Comparison of ENCODE assay signal across 1 cellular context in genomic region chr21:43859747-43860214, GRCh38.
TF ChIP-seq lines count a peak whose summit lies in the region.

No MANE protein-coding gene starts in this region.

TF ChIP-seq in K562, 482 proteins besides CTCF, POLR2A, EP300 and RAD21 (continued from another document and continues in another):
- TF ChIP-seq, protein P1, sequence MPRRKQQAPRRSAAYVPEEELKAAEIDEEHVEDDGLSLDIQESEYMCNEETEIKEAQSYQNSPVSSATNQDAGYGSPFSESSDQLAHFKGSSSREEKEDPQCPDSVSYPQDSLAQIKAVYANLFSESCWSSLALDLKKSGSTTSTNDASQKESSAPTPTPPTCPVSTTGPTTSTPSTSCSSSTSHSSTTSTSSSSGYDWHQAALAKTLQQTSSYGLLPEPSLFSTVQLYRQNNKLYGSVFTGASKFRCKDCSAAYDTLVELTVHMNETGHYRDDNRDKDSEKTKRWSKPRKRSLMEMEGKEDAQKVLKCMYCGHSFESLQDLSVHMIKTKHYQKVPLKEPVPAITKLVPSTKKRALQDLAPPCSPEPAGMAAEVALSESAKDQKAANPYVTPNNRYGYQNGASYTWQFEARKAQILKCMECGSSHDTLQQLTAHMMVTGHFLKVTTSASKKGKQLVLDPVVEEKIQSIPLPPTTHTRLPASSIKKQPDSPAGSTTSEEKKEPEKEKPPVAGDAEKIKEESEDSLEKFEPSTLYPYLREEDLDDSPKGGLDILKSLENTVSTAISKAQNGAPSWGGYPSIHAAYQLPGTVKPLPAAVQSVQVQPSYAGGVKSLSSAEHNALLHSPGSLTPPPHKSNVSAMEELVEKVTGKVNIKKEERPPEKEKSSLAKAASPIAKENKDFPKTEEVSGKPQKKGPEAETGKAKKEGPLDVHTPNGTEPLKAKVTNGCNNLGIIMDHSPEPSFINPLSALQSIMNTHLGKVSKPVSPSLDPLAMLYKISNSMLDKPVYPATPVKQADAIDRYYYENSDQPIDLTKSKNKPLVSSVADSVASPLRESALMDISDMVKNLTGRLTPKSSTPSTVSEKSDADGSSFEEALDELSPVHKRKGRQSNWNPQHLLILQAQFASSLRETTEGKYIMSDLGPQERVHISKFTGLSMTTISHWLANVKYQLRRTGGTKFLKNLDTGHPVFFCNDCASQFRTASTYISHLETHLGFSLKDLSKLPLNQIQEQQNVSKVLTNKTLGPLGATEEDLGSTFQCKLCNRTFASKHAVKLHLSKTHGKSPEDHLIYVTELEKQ (CRISPR knock-in tag; IDR thresholded peaks at IDR 0.05): peak; percentile 78; the same call in 1 of the 2 replicates
- TF ChIP-seq ZBTB5 (IDR thresholded peaks at IDR 0.05) (no peak), ZFP36 (IDR thresholded peaks at IDR 0.05; ENCODE audit: low read depth, low read length, partially characterized antibody) (no peak), FOXK1 (CRISPR knock-in tag; IDR thresholded peaks at IDR 0.05; ENCODE audit: borderline replicate concordance) (0 out of 2 replicates have a peak, but pooled peaks have one; percentile 37), ZNF445 (CRISPR knock-in tag; IDR thresholded peaks at IDR 0.05; ENCODE audit: low read depth) (0 out of 2 replicates have a peak, but pooled peaks have one; percentile 29), IRF2 (CRISPR knock-in tag; IDR thresholded peaks at IDR 0.05) (no peak), MTA3 (IDR thresholded peaks at IDR 0.05; ENCODE audit: borderline replicate concordance) (no peak), ZKSCAN8 (CRISPR knock-in tag; IDR thresholded peaks at IDR 0.05) (peak; percentile 67; the same call in 1 of the 2 replicates), WHSC1 (IDR thresholded peaks at IDR 0.05; ENCODE audit: low read length) (no peak), ZNF551 (CRISPR knock-in tag; IDR thresholded peaks at IDR 0.05) (no peak), POLR3A (IDR thresholded peaks at IDR 0.05; ENCODE audit: borderline replicate concordance, extremely low read depth, insufficient read depth, insufficient read length) (no peak), RFX1 (IDR thresholded peaks at IDR 0.05) (peak; percentile 91), TSC22D4 (tag; IDR thresholded peaks at IDR 0.05) (no peak), TOE1 (IDR thresholded peaks at IDR 0.05; ENCODE audit: borderline replicate concordance) (no peak), TOE1 (CRISPR knock-in tag; IDR thresholded peaks at IDR 0.05; ENCODE audit: borderline replicate concordance, low read depth) (no peak), CCAR2 (IDR thresholded peaks at IDR 0.05; ENCODE audit: low read depth, low read length) (no peak), ATF1 (CRISPR knock-in tag; IDR thresholded peaks at IDR 0.05) (no peak), ATF1 (tag; IDR thresholded peaks at IDR 0.05) (peak; percentile 31), MECOM (CRISPR knock-in tag; IDR thresholded peaks at IDR 0.05) (0 out of 2 replicates have a peak, but pooled peaks have one; percentile 38), MYBL2 (IDR thresholded peaks at IDR 0.05; ENCODE audit: low read depth) (no peak), MYBL2 (CRISPR knock-in tag; IDR thresholded peaks at IDR 0.05; ENCODE audit: borderline replicate concordance) (no peak), NRF1 (conservative IDR thresholded peaks at IDR 0.05 in 1 of 2, IDR thresholded peaks at IDR 0.05 in 1 of 2) (no peak), CBFA2T3 (IDR thresholded peaks at IDR 0.05) (peak; percentile 23; the same call in 1 of the 2 replicates), ELF4 (CRISPR knock-in tag; IDR thresholded peaks at IDR 0.05) (0 out of 2 replicates have a peak, but pooled peaks have one; percentile 42), MEF2D (tag; conservative IDR thresholded peaks at IDR 0.05; ENCODE audit: low read depth) (peak; percentile 65), ZNF583 (CRISPR knock-in tag; IDR thresholded peaks at IDR 0.05) (peak; percentile 87), KLF16 (IDR thresholded peaks at IDR 0.05) (0 out of 2 replicates have a peak, but pooled peaks have one; percentile 16), MAZ (CRISPR knock-in tag; conservative IDR thresholded peaks at IDR 0.05 in 1 of 2, IDR thresholded peaks at IDR 0.05 in 1 of 2) (no peak; a peak in 1 of 4 replicates), RFX7 (CRISPR knock-in tag; IDR thresholded peaks at IDR 0.05) (no peak), CEBPG (CRISPR knock-in tag; IDR thresholded peaks at IDR 0.05) (no peak), CEBPG (tag; conservative IDR thresholded peaks at IDR 0.05 in 1 of 2, IDR thresholded peaks at IDR 0.05 in 1 of 2) (no peak), NFXL1 (CRISPR knock-in tag; IDR thresholded peaks at IDR 0.05) (peak; percentile 55; the same call in 1 of the 2 replicates), CUX1 (CRISPR knock-in tag; IDR thresholded peaks at IDR 0.05) (peak; percentile 67; the same call in 1 of the 2 replicates), SMARCA5 (IDR thresholded peaks at IDR 0.05) (no peak), MTA2 (IDR thresholded peaks at IDR 0.05; ENCODE audit: low read depth) (no peak), ZMIZ1 (IDR thresholded peaks at IDR 0.05; ENCODE audit: low read depth in 2 of 2, low read length in 2 of 2) (no peak), KAT8 (IDR thresholded peaks at IDR 0.05; ENCODE audit: low read depth) (no peak)
- TF ChIP-seq, protein P2, sequence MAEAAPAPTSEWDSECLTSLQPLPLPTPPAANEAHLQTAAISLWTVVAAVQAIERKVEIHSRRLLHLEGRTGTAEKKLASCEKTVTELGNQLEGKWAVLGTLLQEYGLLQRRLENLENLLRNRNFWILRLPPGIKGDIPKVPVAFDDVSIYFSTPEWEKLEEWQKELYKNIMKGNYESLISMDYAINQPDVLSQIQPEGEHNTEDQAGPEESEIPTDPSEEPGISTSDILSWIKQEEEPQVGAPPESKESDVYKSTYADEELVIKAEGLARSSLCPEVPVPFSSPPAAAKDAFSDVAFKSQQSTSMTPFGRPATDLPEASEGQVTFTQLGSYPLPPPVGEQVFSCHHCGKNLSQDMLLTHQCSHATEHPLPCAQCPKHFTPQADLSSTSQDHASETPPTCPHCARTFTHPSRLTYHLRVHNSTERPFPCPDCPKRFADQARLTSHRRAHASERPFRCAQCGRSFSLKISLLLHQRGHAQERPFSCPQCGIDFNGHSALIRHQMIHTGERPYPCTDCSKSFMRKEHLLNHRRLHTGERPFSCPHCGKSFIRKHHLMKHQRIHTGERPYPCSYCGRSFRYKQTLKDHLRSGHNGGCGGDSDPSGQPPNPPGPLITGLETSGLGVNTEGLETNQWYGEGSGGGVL (CRISPR knock-in tag; IDR thresholded peaks at IDR 0.05): no peak
- TF ChIP-seq, protein P3, sequence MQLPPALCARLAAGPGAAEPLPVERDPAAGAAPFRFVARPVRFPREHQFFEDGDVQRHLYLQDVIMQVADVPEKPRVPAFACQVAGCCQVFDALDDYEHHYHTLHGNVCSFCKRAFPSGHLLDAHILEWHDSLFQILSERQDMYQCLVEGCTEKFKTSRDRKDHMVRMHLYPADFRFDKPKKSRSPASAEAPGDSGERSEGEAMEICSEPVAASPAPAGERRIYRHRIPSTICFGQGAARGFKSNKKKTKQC (CRISPR knock-in tag; IDR thresholded peaks at IDR 0.05): no peak
- TF ChIP-seq, protein P4, sequence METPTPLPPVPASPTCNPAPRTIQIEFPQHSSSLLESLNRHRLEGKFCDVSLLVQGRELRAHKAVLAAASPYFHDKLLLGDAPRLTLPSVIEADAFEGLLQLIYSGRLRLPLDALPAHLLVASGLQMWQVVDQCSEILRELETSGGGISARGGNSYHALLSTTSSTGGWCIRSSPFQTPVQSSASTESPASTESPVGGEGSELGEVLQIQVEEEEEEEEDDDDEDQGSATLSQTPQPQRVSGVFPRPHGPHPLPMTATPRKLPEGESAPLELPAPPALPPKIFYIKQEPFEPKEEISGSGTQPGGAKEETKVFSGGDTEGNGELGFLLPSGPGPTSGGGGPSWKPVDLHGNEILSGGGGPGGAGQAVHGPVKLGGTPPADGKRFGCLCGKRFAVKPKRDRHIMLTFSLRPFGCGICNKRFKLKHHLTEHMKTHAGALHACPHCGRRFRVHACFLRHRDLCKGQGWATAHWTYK (CRISPR knock-in tag; IDR thresholded peaks at IDR 0.05): peak; percentile 83; the same call in 1 of the 2 replicates
- TF ChIP-seq, protein P5, sequence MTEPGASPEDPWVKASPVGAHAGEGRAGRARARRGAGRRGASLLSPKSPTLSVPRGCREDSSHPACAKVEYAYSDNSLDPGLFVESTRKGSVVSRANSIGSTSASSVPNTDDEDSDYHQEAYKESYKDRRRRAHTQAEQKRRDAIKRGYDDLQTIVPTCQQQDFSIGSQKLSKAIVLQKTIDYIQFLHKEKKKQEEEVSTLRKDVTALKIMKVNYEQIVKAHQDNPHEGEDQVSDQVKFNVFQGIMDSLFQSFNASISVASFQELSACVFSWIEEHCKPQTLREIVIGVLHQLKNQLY (CRISPR knock-in tag; conservative IDR thresholded peaks at IDR 0.05): 0 out of 4 replicates have a peak, but pooled peaks of 1 of the 2 experiments have one; percentile 52
